8 cellular contexts compared by ENCODE assay signal in genomic region chr12:101280006-101280505, GRCh38.
DNase-seq lines count a peak whose midpoint lies in the region; ATAC-seq lines count a peak whose summit lies in the region.

Gene UTP20, plus strand, starts transcription at chr12:101280105. Its CDS starts 178 bp downstream, at chr12:101280283.

- H3K36me3 ChIP-seq in effector memory CD4-positive, alpha-beta T cell (ENCODE audit: control insufficient read depth, insufficient read depth, low read length): peaks cover 13% of the 10 kb centered on the region

- peak within 1 kb of the TSS; percentile 98 for H3K4me3 ChIP-seq in effector memory CD4-positive, alpha-beta T cell (ENCODE audit: insufficient read depth, low read depth, low read length, poor library complexity, severe bottlenecking)

- ATAC-seq in GM19468 (IDR thresholded peaks at IDR 0.05; ENCODE audit: extremely low read depth, unreplicated experiment): peak; percentile 97

- H3K9me3 ChIP-seq in effector memory CD4-positive, alpha-beta T cell (ENCODE audit: control insufficient read depth, low read length): no peaks in the 10 kb centered on the region

- no peaks in the 10 kb centered on the region for H3K27me3 ChIP-seq in effector memory CD4-positive, alpha-beta T cell (replicated peaks; ENCODE audit: control insufficient read depth, insufficient read depth, low read length, poor library complexity, severe bottlenecking)

- peak within 1 kb of the TSS; percentile 54 for H3K27ac ChIP-seq in effector memory CD4-positive, alpha-beta T cell (ENCODE audit: insufficient read depth, low read length, poor library complexity, severe bottlenecking)

- peak; percentile 72 for DNase-seq in CMK (ENCODE audit: low read depth)
- peak; percentile 59 for DNase-seq in HS-27A (ENCODE audit: low read depth)
- peak; percentile 77 for DNase-seq in NK-92 treated with Interleukin-12 subunit alpha and Interleukin-12 subunit beta, amount 100 ng/mL, for 24 hours (lab: John Stamatoyannopoulos, UW)
- peak; percentile 82 to 93 for DNase-seq in activated CD8-positive, alpha-beta memory T cell treated with anti-CD3 and anti-CD28 coated beads for 1 hour (ENCODE audit: extremely low read depth in 1 of 2, low read depth in 1 of 2)
- DNase-seq in effector memory CD4-positive, alpha-beta T cell: peak; percentile 86 to 92 (median 87)
- peak; percentile 95 for DNase-seq in medulla oblongata (ENCODE audit: extremely low spot score)
- DNase-seq in stimulated activated CD4-positive, alpha-beta T cell treated with anti-CD3 and anti-CD28 coated beads, TNF-alpha, amount 100 ng/mL, for 48 hours (ENCODE audit: low read depth in 3 of 3): peak; percentile 85 to 89 (median 88)

- H3K4me1 ChIP-seq in effector memory CD4-positive, alpha-beta T cell (ENCODE audit: control insufficient read depth, insufficient read depth, low read length, poor library complexity, severe bottlenecking): no peaks in the 10 kb centered on the region

Comparison
In these comparisons a context has a peak if more than half of its experiments do, and no peak if none do; other contexts are left out.
1. Peak in every context shown above with its lines: DNase-seq, ATAC-seq, H3K4me3 ChIP-seq and H3K27ac ChIP-seq.